ENCODE assay signal across 8 cellular contexts in genomic region chr17:79707931-79708891, GRCh38. TPM values are rescaled to one million over a fixed set of nuclear protein-coding genes. Genes with fewer than 3 reads are reported as not detected.
A peak's percentile ranks its signal among the peaks of the same experiment; 100 is the strongest.
DNase-seq lines count a peak whose midpoint lies in the region; ATAC-seq, FAIRE-seq and TF ChIP-seq lines count a peak whose summit lies in the region.

No MANE protein-coding gene starts in this region.

- FAIRE-seq in D721Med (lab: Jason Lieb, UNC) = no peak

- H3K9me3 ChIP-seq in iPS-18c (ENCODE audit: control insufficient read depth, insufficient read depth, low read length) = no peaks in the 10 kb centered on the region

- 0 out of 2 replicates have a peak overlapping the region, but pooled peaks have one; percentile 32 for H3K4me3 ChIP-seq in iPS-18c (ENCODE audit: insufficient read depth, low read depth, low read length)

- intact Hi-C loops in posterior vena cava (cut with DNase I) = loop anchor here (10.0 kb wide), 3 partner anchors 313 to 623 kb away; no protein-coding TSS in a partner anchor

- TF ChIP-seq CTCF in D721Med (IDR thresholded peaks at IDR 0.05; ENCODE audit: insufficient read depth, missing control alignments) = peak; percentile 85

- no peak for ATAC-seq in HG02759 (IDR thresholded peaks at IDR 0.05; ENCODE audit: unreplicated experiment)

- DNase-seq in D721Med (ENCODE audit: insufficient read length, low spot score) (peak; percentile 65), Kasumi-1 (lab: John Stamatoyannopoulos, UW) (peak; percentile 62 to 65), T-helper 2 cell (peak in 4 of 5 experiments; percentile 22 to 42 (median 40)), anterior cingulate cortex (lab: John Stamatoyannopoulos, UW) (peak in 44 of 58 donors; percentile 2 to 72 (median 22)), posterior vena cava (ENCODE audit: low spot score) (no peak)
- peak; percentile 17 to 53 for DNase-seq in stimulated activated CD4-positive, alpha-beta T cell treated with anti-CD3 and anti-CD28 coated beads, Interleukin-12 subunit alpha, Interleukin-12 subunit beta, amount 100 ng/mL, for 24 hours (ENCODE audit: low read depth in 2 of 2)

RNA-seq across cellular contexts. Expression of gene ENPP7, which starts 22.5 kb away (rescaled TPM):
- total RNA-seq in posterior vena cava = not detected
